Comparison of ENCODE assay signal across 1 cellular context in the genomic region with DNA sequence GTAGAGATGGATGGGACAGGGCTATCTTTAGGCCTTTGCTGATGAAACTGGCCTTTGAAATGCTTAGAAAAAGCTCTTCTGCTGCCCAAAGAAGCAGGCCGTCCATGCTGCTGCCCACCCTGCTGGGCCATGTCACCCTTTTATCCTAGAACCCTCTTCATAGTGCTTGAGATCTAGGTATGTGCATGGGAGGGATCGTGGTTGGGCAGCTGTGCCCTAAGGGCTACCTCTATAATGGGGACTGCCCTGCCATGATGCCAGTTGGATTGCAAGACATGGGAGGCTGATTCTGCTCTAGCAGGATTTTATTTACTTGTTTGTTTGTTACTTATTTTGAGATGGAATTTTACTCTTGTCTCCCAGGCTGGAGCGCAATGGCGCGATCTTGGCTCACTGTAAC.
TF ChIP-seq lines count a peak whose summit lies in the region.

No MANE protein-coding gene starts in this region.

TF ChIP-seq in GM12878, 131 proteins besides CTCF, POLR2A, EP300 and RAD21 (continued from another document):
- TF ChIP-seq GATAD2B (conservative IDR thresholded peaks at IDR 0.05; ENCODE audit: low read depth) (no peak), SREBF1 (IDR thresholded peaks at IDR 0.05; ENCODE audit: low read length) (no peak), EGR1 (IDR thresholded peaks at IDR 0.05; ENCODE audit: borderline replicate concordance in 1 of 2, low read depth in 2 of 2, low read length in 2 of 2) (no peak), KLF5 (IDR thresholded peaks at IDR 0.05; ENCODE audit: partially characterized antibody) (no peak), RAD51 (IDR thresholded peaks at IDR 0.05) (no peak), CBFB (IDR thresholded peaks at IDR 0.05; ENCODE audit: low read depth) (no peak), IKZF1 (conservative IDR thresholded peaks at IDR 0.05) (0 out of 2 replicates have a peak, but pooled peaks have one; percentile 8), HDGF (IDR thresholded peaks at IDR 0.05) (peak; percentile 37; the same call in 1 of the 2 replicates), TCF12 (IDR thresholded peaks at IDR 0.05; ENCODE audit: low read depth, low read length) (no peak), SMARCA5 (IDR thresholded peaks at IDR 0.05) (0 out of 2 replicates have a peak, but pooled peaks have one; percentile 13), BRCA1 (IDR thresholded peaks at IDR 0.05; ENCODE audit: low read depth, low read length) (no peak)
- TF ChIP-seq, protein P1, sequence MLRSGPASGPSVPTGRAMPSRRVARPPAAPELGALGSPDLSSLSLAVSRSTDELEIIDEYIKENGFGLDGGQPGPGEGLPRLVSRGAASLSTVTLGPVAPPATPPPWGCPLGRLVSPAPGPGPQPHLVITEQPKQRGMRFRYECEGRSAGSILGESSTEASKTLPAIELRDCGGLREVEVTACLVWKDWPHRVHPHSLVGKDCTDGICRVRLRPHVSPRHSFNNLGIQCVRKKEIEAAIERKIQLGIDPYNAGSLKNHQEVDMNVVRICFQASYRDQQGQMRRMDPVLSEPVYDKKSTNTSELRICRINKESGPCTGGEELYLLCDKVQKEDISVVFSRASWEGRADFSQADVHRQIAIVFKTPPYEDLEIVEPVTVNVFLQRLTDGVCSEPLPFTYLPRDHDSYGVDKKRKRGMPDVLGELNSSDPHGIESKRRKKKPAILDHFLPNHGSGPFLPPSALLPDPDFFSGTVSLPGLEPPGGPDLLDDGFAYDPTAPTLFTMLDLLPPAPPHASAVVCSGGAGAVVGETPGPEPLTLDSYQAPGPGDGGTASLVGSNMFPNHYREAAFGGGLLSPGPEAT (IDR thresholded peaks at IDR 0.05; ENCODE audit: low read depth), result peak; percentile 7; the same call in 1 of the 2 replicates
- TF ChIP-seq, protein P2, sequence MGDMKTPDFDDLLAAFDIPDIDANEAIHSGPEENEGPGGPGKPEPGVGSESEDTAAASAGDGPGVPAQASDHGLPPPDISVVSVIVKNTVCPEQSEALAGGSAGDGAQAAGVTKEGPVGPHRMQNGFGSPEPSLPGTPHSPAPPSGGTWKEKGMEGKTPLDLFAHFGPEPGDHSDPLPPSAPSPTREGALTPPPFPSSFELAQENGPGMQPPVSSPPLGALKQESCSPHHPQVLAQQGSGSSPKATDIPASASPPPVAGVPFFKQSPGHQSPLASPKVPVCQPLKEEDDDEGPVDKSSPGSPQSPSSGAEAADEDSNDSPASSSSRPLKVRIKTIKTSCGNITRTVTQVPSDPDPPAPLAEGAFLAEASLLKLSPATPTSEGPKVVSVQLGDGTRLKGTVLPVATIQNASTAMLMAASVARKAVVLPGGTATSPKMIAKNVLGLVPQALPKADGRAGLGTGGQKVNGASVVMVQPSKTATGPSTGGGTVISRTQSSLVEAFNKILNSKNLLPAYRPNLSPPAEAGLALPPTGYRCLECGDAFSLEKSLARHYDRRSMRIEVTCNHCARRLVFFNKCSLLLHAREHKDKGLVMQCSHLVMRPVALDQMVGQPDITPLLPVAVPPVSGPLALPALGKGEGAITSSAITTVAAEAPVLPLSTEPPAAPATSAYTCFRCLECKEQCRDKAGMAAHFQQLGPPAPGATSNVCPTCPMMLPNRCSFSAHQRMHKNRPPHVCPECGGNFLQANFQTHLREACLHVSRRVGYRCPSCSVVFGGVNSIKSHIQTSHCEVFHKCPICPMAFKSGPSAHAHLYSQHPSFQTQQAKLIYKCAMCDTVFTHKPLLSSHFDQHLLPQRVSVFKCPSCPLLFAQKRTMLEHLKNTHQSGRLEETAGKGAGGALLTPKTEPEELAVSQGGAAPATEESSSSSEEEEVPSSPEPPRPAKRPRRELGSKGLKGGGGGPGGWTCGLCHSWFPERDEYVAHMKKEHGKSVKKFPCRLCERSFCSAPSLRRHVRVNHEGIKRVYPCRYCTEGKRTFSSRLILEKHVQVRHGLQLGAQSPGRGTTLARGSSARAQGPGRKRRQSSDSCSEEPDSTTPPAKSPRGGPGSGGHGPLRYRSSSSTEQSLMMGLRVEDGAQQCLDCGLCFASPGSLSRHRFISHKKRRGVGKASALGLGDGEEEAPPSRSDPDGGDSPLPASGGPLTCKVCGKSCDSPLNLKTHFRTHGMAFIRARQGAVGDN (IDR thresholded peaks at IDR 0.05), result 0 out of 2 replicates have a peak, but pooled peaks have one; percentile 9
- TF ChIP-seq, protein P3, sequence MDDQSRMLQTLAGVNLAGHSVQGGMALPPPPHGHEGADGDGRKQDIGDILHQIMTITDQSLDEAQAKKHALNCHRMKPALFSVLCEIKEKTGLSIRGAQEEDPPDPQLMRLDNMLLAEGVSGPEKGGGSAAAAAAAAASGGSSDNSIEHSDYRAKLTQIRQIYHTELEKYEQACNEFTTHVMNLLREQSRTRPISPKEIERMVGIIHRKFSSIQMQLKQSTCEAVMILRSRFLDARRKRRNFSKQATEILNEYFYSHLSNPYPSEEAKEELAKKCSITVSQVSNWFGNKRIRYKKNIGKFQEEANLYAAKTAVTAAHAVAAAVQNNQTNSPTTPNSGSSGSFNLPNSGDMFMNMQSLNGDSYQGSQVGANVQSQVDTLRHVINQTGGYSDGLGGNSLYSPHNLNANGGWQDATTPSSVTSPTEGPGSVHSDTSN (IDR thresholded peaks at IDR 0.05; ENCODE audit: insufficient replicate concordance, low read depth, low read length), result no peak
TF ChIP-seq in GM12878: peak in this region for 6.
